15 cellular contexts compared by ENCODE assay signal in the genomic region with DNA sequence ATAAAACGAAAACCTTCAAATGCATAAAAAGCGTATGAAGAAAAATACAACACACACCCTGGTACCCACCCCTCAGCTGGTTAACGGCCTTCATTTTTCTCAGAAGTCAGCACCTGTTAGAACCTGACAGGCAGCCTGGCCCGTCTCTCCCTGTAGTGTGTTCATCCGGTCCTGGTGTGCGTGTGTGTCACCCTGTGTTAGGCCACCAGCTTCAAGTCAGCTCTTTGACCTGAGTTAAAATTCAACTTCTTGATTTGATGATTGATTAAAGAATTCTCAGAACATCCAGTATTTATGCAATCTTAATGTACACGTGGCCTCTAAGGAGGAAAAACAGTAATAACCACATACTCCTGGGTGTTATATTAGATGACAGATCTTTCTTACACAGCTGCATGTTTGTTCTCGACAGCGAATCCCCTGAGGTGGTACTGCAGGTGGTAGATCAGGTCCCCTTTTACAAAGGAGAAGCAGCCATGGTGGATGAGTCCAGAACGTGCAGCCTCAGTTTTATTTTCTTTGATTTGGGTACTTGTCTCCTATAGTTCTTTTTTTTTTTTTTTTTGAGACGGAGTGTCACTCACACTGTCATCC. TPM values are rescaled to one million over a fixed set of nuclear protein-coding genes. Genes with fewer than 3 reads are reported as not detected.
DNase-seq lines count a peak whose midpoint lies in the region; ATAC-seq lines count a peak whose summit lies in the region.
"Had no signal": no experiment of that assay in that cellular context is flagged by ENCODE, and none has a peak within 500 bp of the region (broad histone marks: within the 10 kb centered on the region; RNA-seq: fewer than 3 reads in every experiment).

No MANE protein-coding gene starts in this region.

- H3K4me3 ChIP-seq in BLaER1 treated with 17β-estradiol and CSF1 and Interleukin-3, amounts not matched to agents 10 nM and 100 nM, result no peak overlapping the region; a peak in 1 of 20 replicates
- H3K4me3 ChIP-seq: lower lobe of right lung, MG63, stomach had no signal

- peak overlapping the region in 9 of 11 experiments; percentile 21 to 94 (median 86); a peak in 17 of 22 replicates for H3K27ac ChIP-seq in BLaER1 treated with 17β-estradiol and CSF1 and Interleukin-3, amounts not matched to agents 10 nM and 100 nM
- H3K27ac ChIP-seq: lower lobe of right lung, stomach had no signal

- peaks cover 11 to 48% (median 30%) of the 10 kb centered on the region in 11 experiments for H3K36me3 ChIP-seq in BLaER1 treated with 17β-estradiol and CSF1 and Interleukin-3, amounts not matched to agents 10 nM and 100 nM

- H4K20me1 ChIP-seq in BLaER1 treated with 17β-estradiol and CSF1 and Interleukin-3, amounts not matched to agents 10 nM and 100 nM, result peaks cover 0 to 54% (median 0%) of the 10 kb centered on the region in 11 experiments; a peak in 4 of 22 replicates

- H3K9ac ChIP-seq in BLaER1 treated with 17β-estradiol and CSF1 and Interleukin-3, amounts not matched to agents 10 nM and 100 nM, result peak overlapping the region in 8 of 11 experiments; percentile 11 to 48 (median 38); a peak in 6 of 22 replicates

- H3K4me1 ChIP-seq in BLaER1 treated with 17β-estradiol and CSF1 and Interleukin-3, amounts not matched to agents 10 nM and 100 nM, result peaks cover 60 to 92% (median 83%) of the 10 kb centered on the region in 10 experiments

- DNase-seq in left lobe of liver (ENCODE audit: low spot score) (peak; percentile 62), G401 (ENCODE audit: low spot score) (no peak), pons (ENCODE audit: low spot score) (no peak), occipital lobe (lab: John Stamatoyannopoulos, UW) (no peak)
- DNase-seq: activated T-cell treated with anti-CD3 and anti-CD28 coated beads for 4 hours, aorta, hypothalamus, lower lobe of right lung, MG63, NCI-H2171, stomach had no signal

- no peaks in the 10 kb centered on the region for H3K9me3 ChIP-seq in BLaER1 treated with 17β-estradiol and CSF1 and Interleukin-3, amounts not matched to agents 10 nM and 100 nM (replicated peaks in 1 of 11)
- H3K9me3 ChIP-seq: lower lobe of right lung, MG63, stomach had no signal

- H3K4me2 ChIP-seq in BLaER1 treated with 17β-estradiol and CSF1 and Interleukin-3, amounts not matched to agents 10 nM and 100 nM, result peak overlapping the region; percentile 44 to 94 (median 74); a peak in 21 of 22 replicates

- in situ Hi-C loops in G401 (cut with HindIII; ENCODE audit: low sequenced_read_pairs), result no loop called here

- ATAC-seq in GM18861 (IDR thresholded peaks at IDR 0.05; ENCODE audit: unreplicated experiment), result peak; percentile 50
- peak; percentile 56 for ATAC-seq in HG03196 (IDR thresholded peaks at IDR 0.05; ENCODE audit: unreplicated experiment)
- ATAC-seq in left lobe of liver, result peak; percentile 64
- no peak for ATAC-seq in HG03520 (IDR thresholded peaks at IDR 0.05; ENCODE audit: unreplicated experiment)
- ATAC-seq: lower lobe of right lung had no signal

- H3K27me3 ChIP-seq in BLaER1 treated with 17β-estradiol and CSF1 and Interleukin-3, amounts not matched to agents 10 nM and 100 nM, result no peaks in the 10 kb centered on the region
- H3K27me3 ChIP-seq: MG63, stomach had no signal

RNA-seq across cellular contexts. Expression of a gene that starts 19.1 kb away (rescaled TPM):
- total RNA-seq in left lobe of liver (not detected), occipital lobe (1.2 TPM)
- total RNA-seq in G401 (2014; rRNA removed; shearing (Covaris generic)), result 1.2 and 1.4 TPM in 2 replicates

RNA-seq across cellular contexts. Expression of a gene that starts 19.4 kb away (rescaled TPM):
- total RNA-seq in left lobe of liver (2.1 TPM), occipital lobe (8.0 TPM)
- 6.7 and 12.0 TPM in 2 replicates for total RNA-seq in G401 (2014; rRNA removed; shearing (Covaris generic))
